ENCODE assay signal across 15 cellular contexts in genomic region chr12:34405286-34406227, GRCh38.
DNase-seq lines count a peak whose midpoint lies in the region; ATAC-seq and TF ChIP-seq lines count a peak whose summit lies in the region.
"Had no signal": no experiment of that assay in that cellular context is flagged by ENCODE, and none has a peak within 500 bp of the region (broad histone marks: within the 10 kb centered on the region; RNA-seq: fewer than 3 reads in every experiment).

No MANE protein-coding gene starts in this region.

- no peak overlapping the region for H3K27ac ChIP-seq in body of pancreas
- H3K27ac ChIP-seq: cardiac muscle cell had no signal

- H3K27me3 Mint-ChIP-seq in activated CD4-positive, alpha-beta T cell treated with anti-CD3 and anti-CD28 coated beads, Interleukin-2, amount 10 ng/mL, durations not matched to agents 24 days and 14 days = no peaks in the 10 kb centered on the region
- no peaks in the 10 kb centered on the region for H3K27me3 Mint-ChIP-seq in type B pancreatic cell
- H3K27me3 Mint-ChIP-seq: IgD-negative memory B cell; stimulated activated naive CD8-positive, alpha-beta T cell treated with anti-CD3 and anti-CD28 coated beads, Interleukin-15, amount 100 ng/mL, for 72 hours had no signal

- no peak overlapping the region for H3K27ac Mint-ChIP-seq in activated CD4-positive, alpha-beta T cell treated with anti-CD3 and anti-CD28 coated beads, Interleukin-2, amount 10 ng/mL, durations not matched to agents 24 days and 14 days
- H3K27ac Mint-ChIP-seq in type B pancreatic cell = no peak overlapping the region
- H3K27ac Mint-ChIP-seq: IgD-negative memory B cell; stimulated activated naive CD8-positive, alpha-beta T cell treated with anti-CD3 and anti-CD28 coated beads, Interleukin-15, amount 100 ng/mL, for 72 hours had no signal

- 46 to 58% methylated on average over 18 to 22 of the region's 22 CpGs for WGBS in body of pancreas, 2 donors
- WGBS in lower leg skin, 2 donors = 67 to 78% methylated on average over 21 to 22 of the region's 22 CpGs

- H3K4me3 ChIP-seq in body of pancreas (no peak overlapping the region), lower leg skin (ENCODE audit: low read depth, poor library complexity, severe bottlenecking) (no peak overlapping the region)
- H3K4me3 ChIP-seq: cardiac muscle cell had no signal

- TF ChIP-seq CTCF in body of pancreas (IDR thresholded peaks at IDR 0.05) (no peak), lower leg skin (IDR thresholded peaks at IDR 0.05) (no peak), type B pancreatic cell (conservative IDR thresholded peaks at IDR 0.05) (no peak)

- H3K36me3 ChIP-seq in body of pancreas (replicated peaks in 1 of 2; ENCODE audit: insufficient read depth in 1 of 2, low read depth in 2 of 2) = no peaks in the 10 kb centered on the region
- H3K36me3 ChIP-seq: cardiac muscle cell had no signal

- no peak overlapping the region for H3K4me3 Mint-ChIP-seq in activated CD4-positive, alpha-beta T cell treated with anti-CD3 and anti-CD28 coated beads, Interleukin-2, amount 10 ng/mL, durations not matched to agents 24 days and 14 days
- H3K4me3 Mint-ChIP-seq in type B pancreatic cell = no peak overlapping the region
- H3K4me3 Mint-ChIP-seq: neural crest cell; stimulated activated naive CD8-positive, alpha-beta T cell treated with anti-CD3 and anti-CD28 coated beads, Interleukin-15, amount 100 ng/mL, for 72 hours had no signal

- peaks cover 9% of the 10 kb centered on the region for H3K9me3 Mint-ChIP-seq in activated CD4-positive, alpha-beta T cell treated with anti-CD3 and anti-CD28 coated beads, Interleukin-2, amount 10 ng/mL, durations not matched to agents 24 days and 14 days
- no peaks in the 10 kb centered on the region for H3K9me3 Mint-ChIP-seq in type B pancreatic cell
- H3K9me3 Mint-ChIP-seq: neural crest cell had no signal

- intact Hi-C loops in activated CD4-positive, alpha-beta T cell treated with anti-CD3 and anti-CD28 coated beads, Interleukin-2, amount 10 ng/mL, durations not matched to agents 24 days and 14 days (cut with micrococcal nuclease) = no loop called here
- intact Hi-C loops in body of pancreas (cut with DNase I) = no loop called here
- intact Hi-C loops in lower leg skin (cut with DNase I; ENCODE audit: low total_unique reads) = no loop called here

- H3K9me3 ChIP-seq in body of pancreas = peaks cover 0 to 70% (median 0%) of the 10 kb centered on the region in 3 donors

- H3K27me3 ChIP-seq in body of pancreas = no peaks in the 10 kb centered on the region
- H3K27me3 ChIP-seq: cardiac muscle cell had no signal

- no peaks in the 10 kb centered on the region for H3K4me1 Mint-ChIP-seq in activated CD4-positive, alpha-beta T cell treated with anti-CD3 and anti-CD28 coated beads, Interleukin-2, amount 10 ng/mL, durations not matched to agents 24 days and 14 days
- no peaks in the 10 kb centered on the region for H3K4me1 Mint-ChIP-seq in type B pancreatic cell (ENCODE audit: unreplicated experiment)
- H3K4me1 Mint-ChIP-seq: IgD-negative memory B cell; neural crest cell; stimulated activated naive CD8-positive, alpha-beta T cell treated with anti-CD3 and anti-CD28 coated beads, Interleukin-15, amount 100 ng/mL, for 72 hours had no signal

- H3K36me3 Mint-ChIP-seq in activated CD4-positive, alpha-beta T cell treated with anti-CD3 and anti-CD28 coated beads, Interleukin-2, amount 10 ng/mL, durations not matched to agents 24 days and 14 days (ENCODE audit: low read depth) = no peaks in the 10 kb centered on the region
- peaks cover 3% of the 10 kb centered on the region for H3K36me3 Mint-ChIP-seq in type B pancreatic cell
- H3K36me3 Mint-ChIP-seq: IgD-negative memory B cell had no signal

- TF ChIP-seq POLR2A in body of pancreas (IDR thresholded peaks at IDR 0.05) = no peak
- TF ChIP-seq POLR2A in lower leg skin (IDR thresholded peaks at IDR 0.05) = no peak

- H3K4me1 ChIP-seq in body of pancreas = no peaks in the 10 kb centered on the region

- DNase-seq in activated CD4-positive, alpha-beta T cell treated with anti-CD3 and anti-CD28 coated beads, Interleukin-2, amount 10 ng/mL, durations not matched to agents 24 days and 14 days = peak; percentile 18
- DNase-seq in activated CD4-positive, alpha-beta T cell treated with anti-CD3 and anti-CD28 coated beads, Interleukin-2, amount 50 U/mL, for 4 hours = no peak
- DNase-seq in body of pancreas (peak; percentile 0 to 3 (median 1)), lower leg skin (ENCODE audit: low spot score in 2 of 2) (peak; percentile 6 to 57), type B pancreatic cell (ENCODE audit: extremely low spot score, unreplicated experiment) (peak; percentile 58), hypothalamus (lab: John Stamatoyannopoulos, UW) (no peak)
- DNase-seq: DMS 273 treated with DMSO at 0.1 percent for 48 hours, NCI-H1930 had no signal

- ATAC-seq in body of pancreas = no peak
- ATAC-seq in HG03025 (IDR thresholded peaks at IDR 0.05; ENCODE audit: low FRiP score, unreplicated experiment) = no peak
- ATAC-seq in GM21367 (IDR thresholded peaks at IDR 0.05; ENCODE audit: unreplicated experiment) = no peak
- ATAC-seq: esophagus mucosa; stimulated activated naive CD8-positive, alpha-beta T cell treated with anti-CD3 and anti-CD28 coated beads, Interleukin-15, amount 100 ng/mL, for 72 hours had no signal

Comparison
In these comparisons a context has a peak if more than half of its experiments do, and no peak if none do; other contexts are left out.
1. DNase-seq: peak in activated CD4-positive, alpha-beta T cell treated with anti-CD3 and anti-CD28 coated beads, Interleukin-2, amount 10 ng/mL, durations not matched to agents 24 days and 14 days (single experiment), body of pancreas (4 of 4), lower leg skin (2 of 2) and type B pancreatic cell (single experiment); none in activated CD4-positive, alpha-beta T cell treated with anti-CD3 and anti-CD28 coated beads, Interleukin-2, amount 50 U/mL, for 4 hours (0 of 2) and hypothalamus (0 of 51).